In genomic region chr2:69436937-69437750, GRCh38 we compare ENCODE assay signal across 8 cellular contexts. TPM values are rescaled to one million over a fixed set of nuclear protein-coding genes. Genes with fewer than 3 reads are reported as not detected.
DNase-seq lines count a peak whose midpoint lies in the region; ATAC-seq and TF ChIP-seq lines count a peak whose summit lies in the region.

Gene NFU1 (minus strand): TSS chr2:69437435. CDS start chr2:69437422, 13 bp downstream.

- DNase-seq in DMS79 (lab: John Stamatoyannopoulos, UW) (peak; percentile 89), KBM-7 (peak; percentile 96), erythroblast (lab: John Stamatoyannopoulos, UW) (peak; percentile 96 to 98)
- DNase-seq in activated T-cell treated with anti-CD3 and anti-CD28 coated beads, Interleukin-2, amount 50 U/mL, for 24 hours, result peak; percentile 93
- DNase-seq in stimulated activated CD8-positive, alpha-beta memory T cell treated with anti-CD3 and anti-CD28 coated beads, Interleukin-7, amount 100 ng/mL, for 24 hours (ENCODE audit: low read depth), result peak; percentile 80

- H3K27me3 ChIP-seq in muscle layer of colon (ENCODE audit: control insufficient read depth in 1 of 2, insufficient read depth in 2 of 2, low read length in 2 of 2), result no peaks in the 10 kb centered on the region

- peak within 1 kb of the TSS; percentile 97 for H3K4me3 Mint-ChIP-seq in activated T-cell treated with anti-CD3 and anti-CD28 coated beads, Interleukin-2, amount 50 U/mL, for 24 hours

- H3K27ac Mint-ChIP-seq in activated T-cell treated with anti-CD3 and anti-CD28 coated beads, Interleukin-2, amount 50 U/mL, for 24 hours, result peak within 1 kb of the TSS; percentile 93

- peak within 1 kb of the TSS; percentile 92 for H3K9ac ChIP-seq in muscle layer of colon (ENCODE audit: low read length)

- peak within 1 kb of the TSS; percentile 72 to 86 for H3K4me3 ChIP-seq in muscle layer of colon (ENCODE audit: low read depth in 1 of 2, low read length in 2 of 2)

- H3K9me3 ChIP-seq in muscle layer of colon (ENCODE audit: low read length), result no peaks in the 10 kb centered on the region

- peaks cover 35% of the 10 kb centered on the region for H3K4me1 Mint-ChIP-seq in activated T-cell treated with anti-CD3 and anti-CD28 coated beads, Interleukin-2, amount 50 U/mL, for 24 hours (ENCODE audit: low read depth)

- H3K36me3 Mint-ChIP-seq in activated T-cell treated with anti-CD3 and anti-CD28 coated beads, Interleukin-2, amount 50 U/mL, for 24 hours (ENCODE audit: low read depth), result peaks cover 16% of the 10 kb centered on the region

- H3K36me3 ChIP-seq in muscle layer of colon (ENCODE audit: insufficient read depth, low read length), result no peaks in the 10 kb centered on the region

- peak; percentile 92 for TF ChIP-seq POLR2A in erythroblast (IDR thresholded peaks at IDR 0.05; ENCODE audit: low read length)

- in situ Hi-C loops in KBM-7 (cut with MboI; ENCODE audit: low pct_unique_long_range_greater_than_20kb, low sequenced_read_pairs), result no loop called here

- H3K4me1 ChIP-seq in muscle layer of colon (ENCODE audit: insufficient read depth, low read length), result peaks cover 22% of the 10 kb centered on the region

- no peaks in the 10 kb centered on the region for H3K27me3 Mint-ChIP-seq in activated T-cell treated with anti-CD3 and anti-CD28 coated beads, Interleukin-2, amount 50 U/mL, for 24 hours

- H3K9me3 Mint-ChIP-seq in activated T-cell treated with anti-CD3 and anti-CD28 coated beads, Interleukin-2, amount 50 U/mL, for 24 hours, result peaks cover 11% of the 10 kb centered on the region

- ATAC-seq in GM21717 (IDR thresholded peaks at IDR 0.05; ENCODE audit: unreplicated experiment), result peak; percentile 94

- H3K27ac ChIP-seq in muscle layer of colon (ENCODE audit: low read depth, low read length), result peak within 1 kb of the TSS; percentile 93

TF ChIP-seq in PFSK-1, 5 proteins besides CTCF, POLR2A, EP300 and RAD21:
- peak; percentile 95 for TF ChIP-seq POLR2AphosphoS5 (IDR thresholded peaks at IDR 0.05; ENCODE audit: low read depth, low read length)
- no peak; a peak in 1 of 4 replicates for TF ChIP-seq REST (IDR thresholded peaks at IDR 0.05; ENCODE audit: insufficient read depth in 1 of 2, low read depth in 2 of 2, low read length in 2 of 2)
- TF ChIP-seq FOXP2 (optimal IDR thresholded peaks at IDR 0.05; ENCODE audit: borderline replicate concordance, extremely low read depth, extremely low read length, insufficient read depth), result peak; percentile 47
- 0 out of 2 replicates have a peak, but pooled peaks have one; percentile 60 for TF ChIP-seq SIN3A (IDR thresholded peaks at IDR 0.05; ENCODE audit: borderline replicate concordance, insufficient read depth, low read length)
- TF ChIP-seq TAF1 (IDR thresholded peaks at IDR 0.05; ENCODE audit: borderline replicate concordance, insufficient read depth, low read length), result peak; percentile 87

RNA-seq across cellular contexts. Expression of gene NFU1, which starts in this region (rescaled TPM):
- polyA plus RNA-seq in PFSK-1 (2012; ENCODE audit: insufficient read length, low read depth), result 33.7 TPM

Comparison
In these comparisons a context has a peak if more than half of its experiments do, and no peak if none do; other contexts are left out.
1. Peak in every context shown above with its lines: DNase-seq, ATAC-seq, H3K4me3 ChIP-seq and H3K27ac ChIP-seq.